Comparison of ENCODE assay signal across 26 cellular contexts in the genomic region with DNA sequence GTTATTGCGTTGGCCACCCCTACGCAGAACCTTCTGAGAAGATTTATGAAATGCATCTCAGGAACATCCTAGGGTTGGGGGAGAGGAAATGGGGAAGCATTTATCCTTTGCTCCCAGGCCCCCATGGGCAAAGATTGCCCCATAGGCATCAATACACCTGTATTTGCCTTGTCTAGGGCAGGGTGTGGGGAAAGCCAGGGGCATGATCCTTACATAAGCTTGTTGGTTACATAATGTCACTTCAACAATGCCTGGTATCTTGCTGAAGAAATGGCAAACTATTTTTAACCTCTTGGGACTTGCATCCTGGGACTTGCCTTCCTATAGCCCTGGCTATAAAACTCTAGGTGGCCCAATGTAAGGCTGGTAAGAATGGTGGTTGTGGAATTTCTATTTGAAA.
"Had no signal": no experiment of that assay in that cellular context is flagged by ENCODE, and none has a peak within 500 bp of the region (broad histone marks: within the 10 kb centered on the region; RNA-seq: fewer than 3 reads in every experiment).

No MANE protein-coding gene starts in this region.

- ATAC-seq: naive thymus-derived CD8-positive, alpha-beta T cell; natural killer cell treated with Interleukin-12 subunit alpha and Interleukin-12 subunit beta and Interleukin-15 and Interleukin-18, amount 100 ng/mL, for 72 hours; psoas muscle; right cardiac atrium; sciatic nerve; stimulated activated effector memory CD8-positive, alpha-beta T cell treated with anti-CD3 and anti-CD28 coated beads, Interleukin-12 subunit alpha, Interleukin-12 subunit beta, amount 100 ng/mL, for 72 hours; stimulated activated naive B cell treated with anti-CD40 and anti-IgM and Interleukin-4, amounts not matched to agents 10 μg/mL and 1 μg/mL and 100 μg/mL, for 72 hours had no signal

- H3K36me3 ChIP-seq: ovary, spleen, stomach, thoracic aorta, thyroid gland, tibial nerve, upper lobe of left lung, uterus had no signal

- H3K4me3 ChIP-seq: ovary, psoas muscle, skin epidermis, smooth muscle cell, spleen, stomach, thoracic aorta, thyroid gland, tibial nerve, upper lobe of left lung, uterus had no signal

- H3K9me3 ChIP-seq: ovary, psoas muscle, thoracic aorta, thyroid gland, tibial nerve, uterus had no signal

- H3K27me3 ChIP-seq: ovary, stomach, thyroid gland, tibial nerve, upper lobe of left lung, uterus had no signal

- H3K4me1 ChIP-seq: parathyroid adenoma, psoas muscle, stomach, thyroid gland, uterus had no signal

- DNase-seq: naive B cell; naive thymus-derived CD8-positive, alpha-beta T cell; nephron progenitor cell; occipital lobe; ovary; posterior cingulate gyrus; psoas muscle; right cardiac atrium; spleen; stimulated activated CD4-positive, alpha-beta T cell treated with anti-CD3 and anti-CD28 coated beads, Interleukin-12 subunit alpha, Interleukin-12 subunit beta, amount 100 ng/mL, for 4 hours; stimulated activated CD4-positive, alpha-beta T cell treated with anti-CD3 and anti-CD28 coated beads, Interleukin-1b, Interleukin-23, amount 100 ng/mL, for 48 hours; stimulated activated CD4-positive, alpha-beta T cell treated with anti-CD3 and anti-CD28 coated beads, Interleukin-4, amount 100 ng/mL, for 24 hours; stimulated activated naive B cell treated with anti-CD40 and anti-IgM and Interleukin-4, amounts not matched to agents 10 μg/mL and 1 μg/mL and 100 μg/mL, for 72 hours; stimulated activated naive CD4-positive, alpha-beta T cell treated with Interleukin-2 at 50 U/mL for 16 hours; stomach; thyroid gland; upper lobe of left lung; uterus had no signal

- H3K27ac ChIP-seq: ovary, parathyroid adenoma, psoas muscle, skin epidermis, spleen, stomach, thoracic aorta, thyroid gland, tibial nerve, upper lobe of left lung, uterus had no signal
